8 cellular contexts compared by ENCODE assay signal in genomic region chr15:72476330-72476729, GRCh38. TPM values are rescaled to one million over a fixed set of nuclear protein-coding genes. Genes with fewer than 3 reads are reported as not detected.
A peak's percentile ranks its signal among the peaks of the same experiment; 100 is the strongest.
DNase-seq lines count a peak whose midpoint lies in the region; ATAC-seq and TF ChIP-seq lines count a peak whose summit lies in the region.
"Not testable (repeated sequence)": the region's sequence is repeated elsewhere in the genome, so short reads cannot be mapped to it uniquely, and the experiment has no call there.

No MANE protein-coding gene starts in this region.

- H2BK120ac ChIP-seq in IMR-90 (ENCODE audit: low read depth, low read length): not testable (repeated sequence)

- H4K5ac ChIP-seq in IMR-90 (ENCODE audit: low read depth, low read length): not testable (repeated sequence)

- not testable (repeated sequence) for H3K9ac ChIP-seq in IMR-90 (ENCODE audit: low read depth, low read length); endocrine pancreas (ENCODE audit: control insufficient read depth, insufficient read depth, low read length)
- peak overlapping the region; percentile 0; the same call in 1 of the 2 replicates for H3K9ac ChIP-seq in iPS-20b (ENCODE audit: low read depth, low read length)

- H3K27me3 Mint-ChIP-seq in T-helper 1 cell treated with Interleukin-12 subunit alpha and Interleukin-12 subunit beta and Interleukin-4 antibody, amounts not matched to agents 30 μg/mL and 1 μg/mL, for 36 hours (ENCODE audit: low read depth); activated naive CD8-positive, alpha-beta T cell treated with anti-CD3 and anti-CD28 coated beads for 36 hours: not testable (repeated sequence)

- H2AK5ac ChIP-seq in IMR-90 (ENCODE audit: low read depth, low read length): not testable (repeated sequence)

- peak overlapping the region; percentile 64 for H3K4me3 Mint-ChIP-seq in T-helper 1 cell treated with Interleukin-12 subunit alpha and Interleukin-12 subunit beta and Interleukin-4 antibody, amounts not matched to agents 30 μg/mL and 1 μg/mL, for 36 hours
- H3K4me3 Mint-ChIP-seq in activated naive CD8-positive, alpha-beta T cell treated with anti-CD3 and anti-CD28 coated beads for 36 hours: peak overlapping the region; percentile 97

- not testable (repeated sequence) for H3K4ac ChIP-seq in IMR-90 (ENCODE audit: low read depth, low read length)

- not testable (repeated sequence) for H3K36me3 ChIP-seq in IMR-90 (ENCODE audit: control insufficient read depth, insufficient read depth, low read length); endocrine pancreas (ENCODE audit: control insufficient read depth, insufficient read depth, low read length); neutrophil; suprapubic skin
- peaks cover 28% of the 10 kb centered on the region for H3K36me3 ChIP-seq in iPS-20b (ENCODE audit: insufficient read depth, low read depth, low read length)

- CTCF ChIA-PET in IMR-90 (lab: Yijun Ruan, JAX): not testable (repeated sequence)

- not testable (repeated sequence) for H3K23ac ChIP-seq in IMR-90 (ENCODE audit: low read depth, low read length)

- H3K27ac ChIP-seq in C4-2B (peak overlapping the region; percentile 45; the same call in 1 of the 2 replicates), neutrophil (peak overlapping the region; percentile 99)
- H3K27ac ChIP-seq in IMR-90 (ENCODE audit: insufficient read depth, low read length); iPS-20b (ENCODE audit: low read length); suprapubic skin: not testable (repeated sequence)

- peaks cover 0 to 37% of the 10 kb centered on the region in 2 experiments; a peak in 3 of 4 replicates for H3K79me1 ChIP-seq in IMR-90 (ENCODE audit: low read depth in 1 of 2, low read length in 2 of 2)

- H3K4me3 ChIP-seq in IMR-90 (ENCODE audit: insufficient read depth, low read depth, low read length): not testable (repeated sequence)
- peak overlapping the region; percentile 100 for H3K4me3 ChIP-seq in endocrine pancreas (ENCODE audit: control insufficient read depth, insufficient read depth, low read length)
- H3K4me3 ChIP-seq in iPS-20b (ENCODE audit: low read length): peak overlapping the region; percentile 92
- H3K4me3 ChIP-seq in neutrophil (ENCODE audit: low read depth in 1 of 2, low read length in 1 of 2): peak overlapping the region; percentile 84 to 93
- peak overlapping the region; percentile 84 for H3K4me3 ChIP-seq in suprapubic skin

- not testable (repeated sequence) for TF ChIP-seq POLR2A in IMR-90 (IDR thresholded peaks at IDR 0.05; ENCODE audit: low read depth, low read length); suprapubic skin (IDR thresholded peaks at IDR 0.05)

- not testable (repeated sequence) for H2BK15ac ChIP-seq in IMR-90 (ENCODE audit: low read depth, low read length)

- TSS peak; percentile 27 for BruUV-seq in IMR-90 (replicated peaks; lab: Mats Ljungman, UMichigan)

- not testable (repeated sequence) for H3K9me3 Mint-ChIP-seq in T-helper 1 cell treated with Interleukin-12 subunit alpha and Interleukin-12 subunit beta and Interleukin-4 antibody, amounts not matched to agents 30 μg/mL and 1 μg/mL, for 36 hours; activated naive CD8-positive, alpha-beta T cell treated with anti-CD3 and anti-CD28 coated beads for 36 hours

- not testable (repeated sequence) for ATAC-seq in IMR-90 (ENCODE audit: low read depth)

- H3K4me1 ChIP-seq in IMR-90 (ENCODE audit: control insufficient read depth, insufficient read depth, low read length): not testable (repeated sequence)
- H3K4me1 ChIP-seq in endocrine pancreas (ENCODE audit: control insufficient read depth, insufficient read depth, low read length) (peaks cover 19% of the 10 kb centered on the region), iPS-20b (ENCODE audit: insufficient read depth, low read length) (peaks cover 12% of the 10 kb centered on the region; the same call in 1 of the 2 replicates), neutrophil (ENCODE audit: control insufficient read depth in 1 of 2, insufficient read depth in 1 of 2, low read depth in 1 of 2, low read length in 1 of 2) (peaks cover 32 to 35% of the 10 kb centered on the region in 2 experiments), suprapubic skin (peaks cover 55% of the 10 kb centered on the region)

- not testable (repeated sequence) for H2BK20ac ChIP-seq in IMR-90 (ENCODE audit: low read depth, low read length)

- DNase-seq in IMR-90; activated naive CD8-positive, alpha-beta T cell treated with anti-CD3 and anti-CD28 coated beads for 36 hours; suprapubic skin (ENCODE audit: low spot score in 2 of 2): not testable (repeated sequence)

- not testable (repeated sequence) for H3K27me3 ChIP-seq in IMR-90 (ENCODE audit: control insufficient read depth, insufficient read depth, low read length); endocrine pancreas (ENCODE audit: control insufficient read depth, insufficient read depth, low read length); iPS-20b (ENCODE audit: insufficient read depth, low read length); neutrophil; suprapubic skin

- H4K8ac ChIP-seq in IMR-90 (ENCODE audit: low read depth in 2 of 2, low read length in 2 of 2): not testable (repeated sequence)

- intact Hi-C loops in IMR-90 (cut with micrococcal nuclease): not testable (repeated sequence)

- TF ChIP-seq CTCF in C4-2B (conservative IDR thresholded peaks at IDR 0.05); IMR-90 (conservative IDR thresholded peaks at IDR 0.05; ENCODE audit: low read depth, low read length); neutrophil (IDR thresholded peaks at IDR 0.05); suprapubic skin (IDR thresholded peaks at IDR 0.05): not testable (repeated sequence)

- not testable (repeated sequence) for TF ChIP-seq EP300 in suprapubic skin (IDR thresholded peaks at IDR 0.05)

- peaks cover 38% of the 10 kb centered on the region for H3K4me1 Mint-ChIP-seq in T-helper 1 cell treated with Interleukin-12 subunit alpha and Interleukin-12 subunit beta and Interleukin-4 antibody, amounts not matched to agents 30 μg/mL and 1 μg/mL, for 36 hours (ENCODE audit: low read depth)
- peaks cover 53% of the 10 kb centered on the region for H3K4me1 Mint-ChIP-seq in activated naive CD8-positive, alpha-beta T cell treated with anti-CD3 and anti-CD28 coated beads for 36 hours

- dilution Hi-C loops in IMR-90 (cut with HindIII; ENCODE audit: low sequenced_read_pairs, unreplicated experiment): not testable (repeated sequence)

- H2BK5ac ChIP-seq in IMR-90 (ENCODE audit: low read depth, low read length, poor library complexity, severe bottlenecking): not testable (repeated sequence)

- H3K9me3 ChIP-seq in IMR-90 (ENCODE audit: control insufficient read depth, insufficient read depth, low read length); endocrine pancreas (ENCODE audit: control insufficient read depth, low read length); iPS-20b (ENCODE audit: insufficient read depth, low read depth, low read length); neutrophil; suprapubic skin: not testable (repeated sequence)

- not testable (repeated sequence) for H4K91ac ChIP-seq in IMR-90 (ENCODE audit: insufficient read depth, low read depth, low read length)

- TF ChIP-seq RAD21 in IMR-90 (IDR thresholded peaks at IDR 0.05; ENCODE audit: low read length): not testable (repeated sequence)

- 100% methylated on average over 4 of the region's 16 CpGs; no CpG with 5 or more reads in 1 of the 2 experiments for WGBS in IMR-90 (ENCODE audit: extremely low coverage in 2 of 2, insufficient read length in 1 of 2), 2 experiments
- WGBS in suprapubic skin: 88% methylated on average over 16 of the region's 16 CpGs

- H3K36me3 Mint-ChIP-seq in T-helper 1 cell treated with Interleukin-12 subunit alpha and Interleukin-12 subunit beta and Interleukin-4 antibody, amounts not matched to agents 30 μg/mL and 1 μg/mL, for 36 hours (ENCODE audit: low read depth): peaks cover 24% of the 10 kb centered on the region
- peaks cover 50% of the 10 kb centered on the region for H3K36me3 Mint-ChIP-seq in activated naive CD8-positive, alpha-beta T cell treated with anti-CD3 and anti-CD28 coated beads for 36 hours

- not testable (repeated sequence) for H3K18ac ChIP-seq in IMR-90 (ENCODE audit: low read depth, low read length)

- in situ Hi-C loops in IMR-90 (cut with MboI; ENCODE audit: low sequenced_read_pairs): not testable (repeated sequence)

- H2AK9ac ChIP-seq in IMR-90 (replicated peaks; ENCODE audit: low read depth, low read length, poor library complexity): not testable (repeated sequence)

- POLR2A ChIA-PET in IMR-90 (lab: Charles Lee; ENCODE audit: unreplicated experiment): not testable (repeated sequence)

- not testable (repeated sequence) for H3K14ac ChIP-seq in IMR-90 (replicated peaks; ENCODE audit: low read depth, low read length)

- not testable (repeated sequence) for H2AFZ ChIP-seq in IMR-90 (replicated peaks; ENCODE audit: low read length, poor library complexity)

- H3K27ac Mint-ChIP-seq in T-helper 1 cell treated with Interleukin-12 subunit alpha and Interleukin-12 subunit beta and Interleukin-4 antibody, amounts not matched to agents 30 μg/mL and 1 μg/mL, for 36 hours: peak overlapping the region; percentile 59
- peak overlapping the region; percentile 82 for H3K27ac Mint-ChIP-seq in activated naive CD8-positive, alpha-beta T cell treated with anti-CD3 and anti-CD28 coated beads for 36 hours

- H3K56ac ChIP-seq in IMR-90 (ENCODE audit: extremely low read depth, insufficient read depth, low read length): not testable (repeated sequence)

- H3K9me1 ChIP-seq in IMR-90 (ENCODE audit: insufficient read depth, low read length): not testable (repeated sequence)

- peak overlapping the region; percentile 45 for H3K4me2 ChIP-seq in IMR-90 (ENCODE audit: low read depth, low read length)

- peaks cover 66% of the 10 kb centered on the region for H4K20me1 ChIP-seq in IMR-90 (ENCODE audit: insufficient read depth, low read length)

RNA-seq across cellular contexts. Expression of gene ARIH1, which starts 2.2 kb away (rescaled TPM):
- 41.2 and 41.9 TPM in 2 replicates for total RNA-seq in IMR-90 (2012; rRNA removed)
- polyA plus RNA-seq in IMR-90 (2012; rRNA removed): 24.0 and 25.5 TPM in 2 replicates
- polyA plus RNA-seq in IMR-90 (2012; cell fraction: cytosol; rRNA removed): 17.1 and 21.0 TPM in 2 replicates
- 26.6 and 79.4 TPM in 2 replicates for polyA plus RNA-seq in IMR-90 (2012; cell fraction: nucleus; rRNA removed; ENCODE audit: low replicate concordance)
- 100 to 1,000 TPM; 152 to 160 TPM for total RNA-seq in activated naive CD8-positive, alpha-beta T cell treated with anti-CD3 and anti-CD28 coated beads for 36 hours
- 10 to 100 TPM; 73.1 to 84.8 (median 78.0) TPM for total RNA-seq in suprapubic skin
